In the genomic region with DNA sequence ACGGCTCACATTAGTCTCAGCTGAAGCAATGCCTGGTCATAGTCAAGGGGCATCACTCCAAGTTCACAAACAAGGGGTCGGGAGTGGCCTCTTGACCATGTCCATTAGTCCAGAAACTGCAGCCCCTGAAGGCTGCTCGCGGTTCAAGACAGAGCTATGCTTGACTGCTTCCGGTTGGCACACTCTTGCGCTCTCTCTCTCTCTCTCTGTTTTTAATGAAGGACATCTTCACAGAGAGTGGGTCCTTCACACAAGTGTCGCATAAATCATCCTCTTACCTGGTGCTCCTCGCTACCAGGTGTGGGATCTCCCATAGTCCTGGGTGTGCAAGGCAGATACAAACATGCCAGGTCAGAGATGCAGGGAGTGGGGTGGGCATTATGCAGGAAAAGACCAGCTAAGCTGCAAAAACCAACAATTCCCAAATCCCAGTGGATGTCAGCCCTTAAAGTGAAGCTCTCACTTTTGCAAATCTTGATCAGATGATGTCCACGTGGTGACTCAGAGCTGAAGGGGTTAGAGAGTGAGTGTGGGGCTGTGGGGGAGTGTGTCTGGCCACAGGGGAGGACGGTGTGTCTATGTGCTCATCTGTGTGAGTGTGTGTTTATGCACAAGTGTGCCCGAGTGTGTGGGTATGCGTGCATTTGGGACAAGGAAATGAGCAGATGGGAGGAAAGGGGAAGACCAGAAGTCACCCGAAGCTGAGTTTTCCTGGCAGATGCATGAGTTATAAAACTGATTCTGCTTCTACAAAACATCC, we compare ENCODE assay signal across 27 cellular contexts.
A peak's percentile ranks its signal among the peaks of the same experiment; 100 is the strongest.
DNase-seq lines count a peak whose midpoint lies in the region; ATAC-seq lines count a peak whose summit lies in the region.
"Had no signal": no experiment of that assay in that cellular context is flagged by ENCODE, and none has a peak within 500 bp of the region (broad histone marks: within the 10 kb centered on the region; RNA-seq: fewer than 3 reads in every experiment).

No MANE protein-coding gene starts in this region.

- DNase-seq in 8988T, result peak; percentile 12
- DNase-seq in NCI-H2029 treated with DMSO at 0.1 percent for 48 hours (lab: John Stamatoyannopoulos, UW), result peak; percentile 51
- peak; percentile 64 for DNase-seq in mesenteric fat pad (ENCODE audit: low spot score)
- no peak for DNase-seq in left lobe of liver (ENCODE audit: low spot score)
- DNase-seq in HuH-7 (ENCODE audit: low spot score), result no peak
- DNase-seq in AG08396 (ENCODE audit: low spot score), result no peak
- DNase-seq: activated CD8-positive, alpha-beta T cell treated with anti-CD3 and anti-CD28 coated beads, Interleukin-2, amount 10 ng/mL, durations not matched to agents 7 days and 5 days; activated effector memory CD4-positive, alpha-beta T cell treated with Interleukin-2 at 50 U/mL for 16 hours; activated T-cell treated with anti-CD3 and anti-CD28 coated beads, Interleukin-2, amount 50 U/mL, for 1 hour; amygdala; brain microvascular endothelial cell; CD4-positive, alpha-beta memory T cell; HCEC 1CT; MG63; NCI-H1105; NCI-H526 treated with DMSO at 0.1 percent for 48 hours; ovary; SHP77 treated with DMSO at 0.1 percent for 48 hours; stimulated activated naive B cell treated with anti-CD40 and anti-IgM and Interleukin-4, amounts not matched to agents 10 μg/mL and 1 μg/mL and 100 μg/mL, for 72 hours; upper lobe of right lung had no signal

- no peak overlapping the region for H3K9ac ChIP-seq in BLaER1
- H3K9ac ChIP-seq: KMS-11 had no signal

- ATAC-seq in left lobe of liver, result no peak
- ATAC-seq: activated CD8-positive, alpha-beta T cell treated with anti-CD3 and anti-CD28 coated beads, Interleukin-2, amount 10 ng/mL, durations not matched to agents 7 days and 5 days; activated naive CD4-positive, alpha-beta T cell treated with anti-CD3 and anti-CD28 coated beads, Interleukin-2, amount 50 U/mL, for 72 hours; gastroesophageal sphincter; stimulated activated naive B cell treated with anti-CD40 and anti-IgM and Interleukin-4, amounts not matched to agents 10 μg/mL and 1 μg/mL and 100 μg/mL, for 72 hours; upper lobe of right lung had no signal

- no peak overlapping the region for H3K27ac ChIP-seq in BLaER1
- H3K27ac ChIP-seq: brain microvascular endothelial cell, gastroesophageal sphincter, hepatocyte, HL-60, KMS-11, ovary, upper lobe of right lung had no signal

- H3K4me1 ChIP-seq in BLaER1, result peaks cover 38% of the 10 kb centered on the region
- H3K4me1 ChIP-seq: gastroesophageal sphincter, upper lobe of right lung had no signal

- H3K36me3 ChIP-seq in BLaER1, result no peaks in the 10 kb centered on the region
- H3K36me3 ChIP-seq: brain microvascular endothelial cell, gastroesophageal sphincter, MG63, ovary, upper lobe of right lung had no signal

- H4K20me1 ChIP-seq in BLaER1, result no peaks in the 10 kb centered on the region

- H3K27me3 ChIP-seq in BLaER1, result no peaks in the 10 kb centered on the region
- H3K27me3 ChIP-seq: brain microvascular endothelial cell, hepatocyte, ovary had no signal

- H3K4me3 ChIP-seq in BLaER1, result no peak overlapping the region
- H3K4me3 ChIP-seq: gastroesophageal sphincter, hepatocyte, lung, MG63, ovary, upper lobe of right lung had no signal

- H3K9me3 ChIP-seq in BLaER1, result no peaks in the 10 kb centered on the region
- H3K9me3 ChIP-seq: gastroesophageal sphincter, MG63, ovary, upper lobe of right lung had no signal

- H3K4me2 ChIP-seq in BLaER1, result peak overlapping the region; percentile 48
- H3K4me2 ChIP-seq: hepatocyte, KMS-11 had no signal

Comparison
In these comparisons a context has a peak if more than half of its experiments do, and no peak if none do; other contexts are left out.
1. DNase-seq: peak in 8988T (single experiment), NCI-H2029 treated with DMSO at 0.1 percent for 48 hours (single experiment) and mesenteric fat pad (single experiment); none in left lobe of liver (single experiment), HuH-7 (single experiment) and AG08396 (single experiment).